In genomic region chr9:120729796-120730195, GRCh38 we compare ENCODE assay signal across 2 cellular contexts.
TF ChIP-seq lines count a peak whose summit lies in the region.

No MANE protein-coding gene starts in this region.

TF ChIP-seq in SK-N-SH, 30 proteins besides CTCF, POLR2A, EP300 and RAD21 (continued from another document):
- no peak for TF ChIP-seq MXI1 (IDR thresholded peaks at IDR 0.05; ENCODE audit: low read depth, low read length)
- no peak for TF ChIP-seq USF2 (IDR thresholded peaks at IDR 0.05; ENCODE audit: borderline replicate concordance, low read depth, low read length)
- no peak for TF ChIP-seq RCOR1 (IDR thresholded peaks at IDR 0.05; ENCODE audit: low read length)
- no peak for TF ChIP-seq SMC3 (IDR thresholded peaks at IDR 0.05; ENCODE audit: low read depth, low read length)
- no peak for TF ChIP-seq FOXJ3 (CRISPR knock-in tag; IDR thresholded peaks at IDR 0.05)

TF ChIP-seq in SK-N-SH treated with all-trans-retinoic acid at 6 μM for 48 hours, 23 proteins besides CTCF, POLR2A, EP300 and RAD21 (continued from another document):
- TF ChIP-seq TSHZ2 (CRISPR knock-in tag; IDR thresholded peaks at IDR 0.05) (no peak), TOX (CRISPR knock-in tag; IDR thresholded peaks at IDR 0.05; ENCODE audit: borderline replicate concordance) (no peak), CREB5 (CRISPR knock-in tag; IDR thresholded peaks at IDR 0.05; ENCODE audit: low read depth) (no peak), ZNF8 (CRISPR knock-in tag; IDR thresholded peaks at IDR 0.05) (no peak), POU6F1 (CRISPR knock-in tag; IDR thresholded peaks at IDR 0.05; ENCODE audit: borderline replicate concordance, low read depth) (no peak), ARNTL (CRISPR knock-in tag; IDR thresholded peaks at IDR 0.05; ENCODE audit: borderline replicate concordance, low read depth) (no peak)
